In genomic region chr14:20683896-20684661, GRCh38 we compare ENCODE assay signal across 1 cellular context.
A peak's percentile ranks its signal among the peaks of the same experiment; 100 is the strongest.
TF ChIP-seq lines count a peak whose summit lies in the region.

TSS of gene RNASE4 (plus strand) at chr14:20684560. CDS start at chr14:20699372, 14,812 bp downstream.

TF ChIP-seq in HepG2, 621 proteins besides CTCF, POLR2A, EP300 and RAD21 (continued from another document and continues in another):
- TF ChIP-seq PPARG (CRISPR knock-in tag; conservative IDR thresholded peaks at IDR 0.05): peak; percentile 30; the same call in 1 of the 2 replicates
- peak; percentile 70; the same call in 1 of the 2 replicates for TF ChIP-seq FOXK1 (CRISPR knock-in tag; IDR thresholded peaks at IDR 0.05; ENCODE audit: borderline replicate concordance, low read depth)
- peak; percentile 86 for TF ChIP-seq ZFP91 (CRISPR knock-in tag; IDR thresholded peaks at IDR 0.05; ENCODE audit: borderline replicate concordance)
- TF ChIP-seq ZNF230 (CRISPR knock-in tag; IDR thresholded peaks at IDR 0.05): peak; percentile 65
- TF ChIP-seq NAIF1 (CRISPR knock-in tag; IDR thresholded peaks at IDR 0.05; ENCODE audit: borderline replicate concordance): no peak
- TF ChIP-seq ZHX2 (IDR thresholded peaks at IDR 0.05; ENCODE audit: low read depth): no peak
- TF ChIP-seq ZHX2 (CRISPR knock-in tag; IDR thresholded peaks at IDR 0.05; ENCODE audit: borderline replicate concordance): peak; percentile 82; the same call in 1 of the 2 replicates
- peak; percentile 92 for TF ChIP-seq ZGPAT (CRISPR knock-in tag; IDR thresholded peaks at IDR 0.05)
- peak; percentile 23; the same call in 1 of the 2 replicates for TF ChIP-seq PRDM10 (CRISPR knock-in tag; IDR thresholded peaks at IDR 0.05; ENCODE audit: low read depth)
- peak; percentile 61 for TF ChIP-seq LCORL (IDR thresholded peaks at IDR 0.05)
- no peak; the same call in 1 of the 2 replicates for TF ChIP-seq LCORL (CRISPR knock-in tag; IDR thresholded peaks at IDR 0.05)
- no peak for TF ChIP-seq GFI1 (CRISPR knock-in tag; IDR thresholded peaks at IDR 0.05; ENCODE audit: borderline replicate concordance)
- TF ChIP-seq PHF20 (CRISPR knock-in tag; IDR thresholded peaks at IDR 0.05): peak; percentile 67; the same call in 1 of the 2 replicates
- no peak for TF ChIP-seq MAX (IDR thresholded peaks at IDR 0.05)
- TF ChIP-seq ZNF720 (CRISPR knock-in tag; IDR thresholded peaks at IDR 0.05): no peak
- TF ChIP-seq ZNF816 (CRISPR knock-in tag; IDR thresholded peaks at IDR 0.05; ENCODE audit: borderline replicate concordance): peak; percentile 92; the same call in 1 of the 2 replicates
- no peak for TF ChIP-seq JUNB (CRISPR knock-in tag; IDR thresholded peaks at IDR 0.05; ENCODE audit: borderline replicate concordance)
- TF ChIP-seq ZNF574 (CRISPR knock-in tag; IDR thresholded peaks at IDR 0.05): peak; percentile 83
- no peak for TF ChIP-seq KIAA2018 (CRISPR knock-in tag; IDR thresholded peaks at IDR 0.05; ENCODE audit: borderline replicate concordance)
- TF ChIP-seq KLF9 (CRISPR knock-in tag; IDR thresholded peaks at IDR 0.05; ENCODE audit: low read depth): no peak
- TF ChIP-seq ZNF234 (CRISPR knock-in tag; conservative IDR thresholded peaks at IDR 0.05): 0 out of 2 replicates have a peak, but pooled peaks have one; percentile 87
- TF ChIP-seq MTF1 (CRISPR knock-in tag; IDR thresholded peaks at IDR 0.05): peak; percentile 84; the same call in 1 of the 2 replicates
- TF ChIP-seq CSRNP1 (CRISPR knock-in tag; IDR thresholded peaks at IDR 0.05): peak; percentile 66
- no peak for TF ChIP-seq NR1H2 (CRISPR knock-in tag; IDR thresholded peaks at IDR 0.05; ENCODE audit: borderline replicate concordance, low read depth)
- peak; percentile 72; the same call in 1 of the 2 replicates for TF ChIP-seq SPEN (CRISPR knock-in tag; IDR thresholded peaks at IDR 0.05; ENCODE audit: low read depth)
